8 cellular contexts compared by ENCODE assay signal in genomic region chr4:64781737-64782326, GRCh38.
A peak's percentile ranks its signal among the peaks of the same experiment; 100 is the strongest.
DNase-seq lines count a peak whose midpoint lies in the region; ATAC-seq, FAIRE-seq and TF ChIP-seq lines count a peak whose summit lies in the region.

No MANE protein-coding gene starts in this region.

- TF ChIP-seq CTCF in PC-3 (conservative IDR thresholded peaks at IDR 0.05; ENCODE audit: low read depth, low read length) (peak; percentile 94), esophagus muscularis mucosa (IDR thresholded peaks at IDR 0.05) (peak; percentile 58 to 79 (median 65)), ovary (IDR thresholded peaks at IDR 0.05) (no peak)

- no peak for TF ChIP-seq POLR2A in esophagus muscularis mucosa (IDR thresholded peaks at IDR 0.05; ENCODE audit: low read depth)
- TF ChIP-seq POLR2A in ovary (IDR thresholded peaks at IDR 0.05): no peak

- no peaks in the 10 kb centered on the region for H4K20me1 ChIP-seq in PC-3 (ENCODE audit: low read length)

- no peak overlapping the region for H3K4me2 ChIP-seq in PC-3 (ENCODE audit: low read length)

- no peak overlapping the region for H3K4me3 ChIP-seq in PC-3 (ENCODE audit: low read length)
- H3K4me3 ChIP-seq in esophagus muscularis mucosa: no peak overlapping the region
- no peak overlapping the region for H3K4me3 ChIP-seq in small intestine (ENCODE audit: low read depth in 1 of 2, low read length in 2 of 2)
- H3K4me3 ChIP-seq in ovary: no peak overlapping the region

- no TSS peak for BruUV-seq in PC-3 (replicated peaks; lab: Mats Ljungman, UMichigan)

- H3K4me1 ChIP-seq in PC-3 (ENCODE audit: insufficient read depth, low read length) (peaks cover 9% of the 10 kb centered on the region), esophagus muscularis mucosa (peaks cover 0 to 16% (median 10%) of the 10 kb centered on the region in 4 donors), small intestine (ENCODE audit: control insufficient read depth in 2 of 2, insufficient read depth in 1 of 2, low read depth in 1 of 2, low read length in 1 of 2) (no peaks in the 10 kb centered on the region), ovary (ENCODE audit: insufficient read depth) (no peaks in the 10 kb centered on the region)

- intact Hi-C loops in PC-3 (cut with micrococcal nuclease): loop anchor here (1.0 to 5.0 kb wide), 6 partner anchors 65 to 885 kb away; no protein-coding TSS in a partner anchor
- intact Hi-C loops in esophagus muscularis mucosa (cut with DNase I): no loop called here
- intact Hi-C loops in ovary (cut with DNase I): no loop called here

- no peak overlapping the region for H3K9ac ChIP-seq in PC-3 (ENCODE audit: low read length)

- H3F3A ChIP-seq in PC-3 (ENCODE audit: low read length, unreplicated experiment): no peaks in the 10 kb centered on the region

- TF ChIP-seq EP300 in esophagus muscularis mucosa (IDR thresholded peaks at IDR 0.05) (no peak), ovary (IDR thresholded peaks at IDR 0.05) (no peak)

- H3K27ac ChIP-seq in PC-3 (ENCODE audit: low read length) (no peak overlapping the region), esophagus muscularis mucosa (replicated peaks in 1 of 4) (no peak overlapping the region), small intestine (ENCODE audit: low read depth in 1 of 2, low read length in 1 of 2) (no peak overlapping the region), ovary (no peak overlapping the region)

- peak; percentile 15 for FAIRE-seq in small intestine (lab: Jason Lieb, UNC)

- H3K9me3 ChIP-seq in PC-3 (ENCODE audit: low read length): no peaks in the 10 kb centered on the region
- no peaks in the 10 kb centered on the region for H3K9me3 ChIP-seq in esophagus muscularis mucosa
- no peaks in the 10 kb centered on the region for H3K9me3 ChIP-seq in small intestine (ENCODE audit: control insufficient read depth, low read depth)
- H3K9me3 ChIP-seq in ovary: no peaks in the 10 kb centered on the region

- H3K79me2 ChIP-seq in PC-3 (ENCODE audit: low read length): no peaks in the 10 kb centered on the region

- CTCF ChIA-PET in PC-3 (lab: Charles Lee): interaction anchor here (0.7 kb wide), 1 partner anchor 222 kb away, joined by 5 read pairs; no protein-coding TSS in a partner anchor

- no peak overlapping the region for H2AFZ ChIP-seq in PC-3 (ENCODE audit: low read length)

- DNase-seq in NCI-H2227 (lab: John Stamatoyannopoulos, UW; ENCODE audit: unreplicated experiment): peak; percentile 0
- DNase-seq in NCI-H2227 treated with DMSO at 0.1 percent for 48 hours (lab: John Stamatoyannopoulos, UW): no peak
- DNase-seq in PC-3: peak; percentile 80
- DNase-seq in esophagus muscularis mucosa (ENCODE audit: extremely low spot score): no peak
- DNase-seq in small intestine: peak; percentile 5
- DNase-seq in ovary: no peak

- no peaks in the 10 kb centered on the region for H3K27me3 ChIP-seq in PC-3 (ENCODE audit: low read length)
- H3K27me3 ChIP-seq in esophagus muscularis mucosa: no peaks in the 10 kb centered on the region
- H3K27me3 ChIP-seq in small intestine (ENCODE audit: control insufficient read depth in 2 of 2, insufficient read depth in 2 of 2, low read length in 2 of 2): no peaks in the 10 kb centered on the region
- no peaks in the 10 kb centered on the region for H3K27me3 ChIP-seq in ovary

- POLR2A ChIA-PET in PC-3 (lab: Charles Lee; ENCODE audit: unreplicated experiment): no interaction called here

- ATAC-seq in HG03039 (IDR thresholded peaks at IDR 0.05; ENCODE audit: unreplicated experiment) (peak; percentile 46), PC-3 (peak; percentile 59), GM19397 (IDR thresholded peaks at IDR 0.05; ENCODE audit: unreplicated experiment) (no peak)

- H3K36me3 ChIP-seq in PC-3 (ENCODE audit: low read depth, low read length) (no peaks in the 10 kb centered on the region), esophagus muscularis mucosa (no peaks in the 10 kb centered on the region), small intestine (ENCODE audit: control insufficient read depth in 2 of 2, insufficient read depth in 2 of 2, low read length in 2 of 2) (no peaks in the 10 kb centered on the region), ovary (no peaks in the 10 kb centered on the region)

- no peaks in the 10 kb centered on the region for H3K9me2 ChIP-seq in PC-3 (replicated peaks; ENCODE audit: low read length)

- 24% methylated on average over 3 of the region's 3 CpGs for WGBS in esophagus muscularis mucosa
- 22 to 33% (median 28%) methylated on average over 3 of the region's 3 CpGs for WGBS in small intestine, 3 donors
- 11 to 17% (median 14%) methylated on average over 3 of the region's 3 CpGs for WGBS in ovary, 3 donors

Comparison
In these comparisons a context has a peak if more than half of its experiments do, and no peak if none do; other contexts are left out.
1. DNase-seq: peak in NCI-H2227 (single experiment), PC-3 (single experiment) and small intestine (single experiment); none in NCI-H2227 treated with DMSO at 0.1 percent for 48 hours (single experiment), esophagus muscularis mucosa (single experiment) and ovary (0 of 5).
2. CTCF ChIP-seq: peak in PC-3 (single experiment) and esophagus muscularis mucosa (3 of 3); none in ovary (0 of 3).